In the genomic region with DNA sequence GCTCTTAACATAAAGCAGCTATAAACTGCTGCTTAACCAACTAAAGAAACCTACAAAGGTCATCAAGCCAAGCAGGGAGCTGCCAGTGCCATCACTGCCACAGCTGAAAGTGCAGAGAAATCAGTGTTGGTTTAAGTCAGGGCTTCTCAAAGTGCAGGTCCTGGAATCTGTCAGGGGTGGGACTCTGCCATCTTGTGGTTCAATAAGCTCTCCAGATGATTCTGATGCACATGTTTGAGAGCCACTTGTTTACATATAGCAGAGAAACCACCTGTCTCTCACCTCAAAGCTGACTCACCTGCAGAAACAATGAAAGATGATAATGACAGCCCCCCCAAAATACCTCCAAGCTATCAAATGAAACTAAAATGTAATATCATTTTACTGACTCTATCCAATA, we compare ENCODE assay signal across 10 cellular contexts. TPM values are rescaled to one million over a fixed set of nuclear protein-coding genes. Genes with fewer than 3 reads are reported as not detected.
DNase-seq lines count a peak whose midpoint lies in the region; TF ChIP-seq lines count a peak whose summit lies in the region.
"Had no signal": no experiment of that assay in that cellular context is flagged by ENCODE, and none has a peak within 500 bp of the region (broad histone marks: within the 10 kb centered on the region; RNA-seq: fewer than 3 reads in every experiment).

No MANE protein-coding gene starts in this region.

- H3K4me1 Mint-ChIP-seq in Calu3 (ENCODE audit: low read depth, unreplicated experiment) = peaks cover 6% of the 10 kb centered on the region

- no TSS peak for BruUV-seq in Calu3 (replicated peaks; lab: Mats Ljungman, UMichigan)

- intact Hi-C loops in Calu3 (cut with micrococcal nuclease; ENCODE audit: unreplicated experiment) = no loop called here

- no peaks in the 10 kb centered on the region for H3K36me3 Mint-ChIP-seq in Calu3 (ENCODE audit: insufficient read depth, unreplicated experiment)

- DNase-seq in NCI-H1417 (lab: John Stamatoyannopoulos, UW) (peak; percentile 47 to 78 (median 69)), NCI-H1417 treated with DMSO at 0.1 percent for 48 hours (lab: John Stamatoyannopoulos, UW) (no peak), HPDE6-E6E7 (ENCODE audit: extremely low spot score) (peak; percentile 35), RKO (ENCODE audit: low spot score) (peak; percentile 34), iPS-NIHi11 (ENCODE audit: low spot score) (peak; percentile 26), NCI-H2227 (lab: John Stamatoyannopoulos, UW; ENCODE audit: unreplicated experiment) (no peak), Calu3 (no peak)
- DNase-seq in stimulated activated CD4-positive, alpha-beta T cell treated with anti-CD3 and anti-CD28 coated beads, Interleukin-4, amount 100 ng/mL, for 24 hours = no peak
- DNase-seq: hypothalamus, T-helper 17 cell had no signal

- no peak for TF ChIP-seq CTCF in Calu3 (IDR thresholded peaks at IDR 0.05; ENCODE audit: unreplicated experiment)

- no peaks in the 10 kb centered on the region for H3K9me3 Mint-ChIP-seq in Calu3 (ENCODE audit: low read depth, unreplicated experiment)

- H3K27me3 Mint-ChIP-seq in Calu3 (ENCODE audit: unreplicated experiment) = no peaks in the 10 kb centered on the region

- no peak overlapping the region for H3K27ac Mint-ChIP-seq in Calu3 (ENCODE audit: unreplicated experiment)

- CTCF ChIA-PET in Calu3 (lab: Charles Lee) = interaction anchor here (1.1 kb wide), 1 partner anchor 49 kb away, joined by 3 read pairs; no protein-coding TSS in a partner anchor

- H3K4me3 Mint-ChIP-seq in Calu3 (ENCODE audit: low read depth, unreplicated experiment) = no peak overlapping the region
- H3K4me3 Mint-ChIP-seq: T-helper 17 cell had no signal

RNA-seq across cellular contexts. Expression of gene SH3GLB1, which starts 49.3 kb away (rescaled TPM):
- 53.4 and 54.6 TPM in 2 replicates for total RNA-seq in Calu3 (2022)

Comparison
In these comparisons a context has a peak if more than half of its experiments do, and no peak if none do; other contexts are left out.
1. DNase-seq: peak in NCI-H1417 (3 of 3), HPDE6-E6E7 (single experiment), RKO (single experiment) and iPS-NIHi11 (single experiment); none in NCI-H1417 treated with DMSO at 0.1 percent for 48 hours (single experiment), NCI-H2227 (single experiment), stimulated activated CD4-positive, alpha-beta T cell treated with anti-CD3 and anti-CD28 coated beads, Interleukin-4, amount 100 ng/mL, for 24 hours (single experiment) and Calu3 (single experiment).